Comparison of ENCODE assay signal across 9 cellular contexts in the genomic region with DNA sequence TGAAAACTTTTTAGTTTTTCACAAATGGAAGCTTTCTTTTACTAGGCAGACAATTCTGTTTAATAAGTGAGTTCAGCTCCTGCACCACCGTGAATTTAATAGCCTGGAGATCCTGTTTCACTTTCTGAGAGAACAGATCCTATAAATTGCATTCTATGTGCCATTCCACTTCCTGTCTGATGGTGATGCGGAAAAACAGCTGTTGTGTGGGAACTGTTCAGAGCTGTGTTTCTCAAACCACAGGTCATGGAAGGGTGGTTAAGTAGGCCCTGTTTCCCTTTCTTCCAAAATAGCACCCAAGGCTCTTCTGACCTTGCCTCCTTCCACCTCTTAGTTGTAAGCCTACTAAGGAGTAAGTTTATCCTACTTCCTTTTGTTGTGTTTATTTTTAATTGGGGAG.
A peak's percentile ranks its signal among the peaks of the same experiment; 100 is the strongest.
DNase-seq lines count a peak whose midpoint lies in the region; ATAC-seq, FAIRE-seq and TF ChIP-seq lines count a peak whose summit lies in the region.
"Had no signal": no experiment of that assay in that cellular context is flagged by ENCODE, and none has a peak within 500 bp of the region (broad histone marks: within the 10 kb centered on the region; RNA-seq: fewer than 3 reads in every experiment).

No MANE protein-coding gene starts in this region.

- peak; percentile 20 for DNase-seq in DMS 273 (lab: John Stamatoyannopoulos, UW; ENCODE audit: unreplicated experiment)
- peak; percentile 29 for DNase-seq in bronchial epithelial cell (ENCODE audit: low read depth)
- DNase-seq in renal cortical epithelial cell (ENCODE audit: low read depth) = peak; percentile 97
- DNase-seq in C1 segment of cervical spinal cord (lab: John Stamatoyannopoulos, UW) = no peak
- DNase-seq in activated T-cell treated with anti-CD3 and anti-CD28 coated beads, Interleukin-2, amount 50 U/mL, for 4 hours = no peak
- no peak for DNase-seq in NCI-H1694 (lab: John Stamatoyannopoulos, UW)

- no peaks in the 10 kb centered on the region for H3K36me3 ChIP-seq in bronchial epithelial cell (ENCODE audit: control insufficient read depth, insufficient read depth, low read length)

- no peaks in the 10 kb centered on the region for H3K36me3 Mint-ChIP-seq in activated T-cell treated with anti-CD3 and anti-CD28 coated beads, Interleukin-2, amount 50 U/mL, for 4 hours (ENCODE audit: insufficient read depth)

- H3K4me3 ChIP-seq in bronchial epithelial cell (ENCODE audit: low read depth, low read length) = no peak overlapping the region

- no peak for TF ChIP-seq CTCF in bronchial epithelial cell (IDR thresholded peaks at IDR 0.05; ENCODE audit: insufficient read depth, low read length, severe bottlenecking)

- H3K4me1 Mint-ChIP-seq in activated T-cell treated with anti-CD3 and anti-CD28 coated beads, Interleukin-2, amount 50 U/mL, for 4 hours (ENCODE audit: low read depth) = peaks cover 4% of the 10 kb centered on the region

- ATAC-seq in GM21390 (IDR thresholded peaks at IDR 0.05; ENCODE audit: unreplicated experiment) (peak; percentile 74), HG03558 (IDR thresholded peaks at IDR 0.05; ENCODE audit: extremely low read depth, unreplicated experiment) (peak; percentile 55)
- no peak for ATAC-seq in activated T-cell treated with anti-CD3 and anti-CD28 coated beads, Interleukin-2, amount 50 U/mL, for 4 hours

- FAIRE-seq in bronchial epithelial cell (lab: Jason Lieb, UNC) = no peak

- no peak overlapping the region for H3K4me3 Mint-ChIP-seq in activated T-cell treated with anti-CD3 and anti-CD28 coated beads, Interleukin-2, amount 50 U/mL, for 4 hours
- H3K4me3 Mint-ChIP-seq: stimulated activated naive CD8-positive, alpha-beta T cell treated with anti-CD3 and anti-CD28 coated beads, Interleukin-15, Interleukin-2, amounts not matched to agents 100 ng/mL and 50 ng/mL, for 24 hours had no signal

- no peaks in the 10 kb centered on the region for H3K9me3 Mint-ChIP-seq in activated T-cell treated with anti-CD3 and anti-CD28 coated beads, Interleukin-2, amount 50 U/mL, for 4 hours
- H3K9me3 Mint-ChIP-seq: stimulated activated naive CD8-positive, alpha-beta T cell treated with anti-CD3 and anti-CD28 coated beads, Interleukin-15, Interleukin-2, amounts not matched to agents 100 ng/mL and 50 ng/mL, for 24 hours had no signal

- H3K27me3 Mint-ChIP-seq in activated T-cell treated with anti-CD3 and anti-CD28 coated beads, Interleukin-2, amount 50 U/mL, for 4 hours (ENCODE audit: low read depth) = no peaks in the 10 kb centered on the region
- H3K27me3 Mint-ChIP-seq: stimulated activated naive CD8-positive, alpha-beta T cell treated with anti-CD3 and anti-CD28 coated beads, Interleukin-15, Interleukin-2, amounts not matched to agents 100 ng/mL and 50 ng/mL, for 24 hours had no signal

- H3K27me3 ChIP-seq in bronchial epithelial cell (ENCODE audit: control insufficient read depth, insufficient read depth, low read length) = no peaks in the 10 kb centered on the region

Comparison
In these comparisons a context has a peak if more than half of its experiments do, and no peak if none do; other contexts are left out.
1. DNase-seq: peak in DMS 273 (single experiment), bronchial epithelial cell (single experiment) and renal cortical epithelial cell (single experiment); none in C1 segment of cervical spinal cord (0 of 14), activated T-cell treated with anti-CD3 and anti-CD28 coated beads, Interleukin-2, amount 50 U/mL, for 4 hours (single experiment) and NCI-H1694 (single experiment).
2. ATAC-seq: peak in GM21390 (single experiment) and HG03558 (single experiment); none in activated T-cell treated with anti-CD3 and anti-CD28 coated beads, Interleukin-2, amount 50 U/mL, for 4 hours (0 of 2).